In genomic region chr1:27348861-27349783, GRCh38 we compare ENCODE assay signal across 9 cellular contexts. TPM values are rescaled to one million over a fixed set of nuclear protein-coding genes. Genes with fewer than 3 reads are reported as not detected.
DNase-seq lines count a peak whose midpoint lies in the region; ATAC-seq and TF ChIP-seq lines count a peak whose summit lies in the region.
"Had no signal": no experiment of that assay in that cellular context is flagged by ENCODE, and none has a peak within 500 bp of the region (broad histone marks: within the 10 kb centered on the region; RNA-seq: fewer than 3 reads in every experiment).

No MANE protein-coding gene starts in this region.

- no peak for TF ChIP-seq POLR2A in heart left ventricle (IDR thresholded peaks at IDR 0.05)

- peaks cover 0 to 13% (median 10%) of the 10 kb centered on the region in 9 donors for H3K36me3 ChIP-seq in heart left ventricle

- peaks cover 0 to 31% (median 22%) of the 10 kb centered on the region in 12 donors for H3K4me1 ChIP-seq in heart left ventricle

- peak overlapping the region; percentile 24 to 61 (median 48) for H3K4me3 ChIP-seq in heart left ventricle
- H3K4me3 ChIP-seq: SK-N-MC had no signal

- TF ChIP-seq CTCF in heart left ventricle (IDR thresholded peaks at IDR 0.05) (no peak), progenitor cell of endocrine pancreas (IDR thresholded peaks at IDR 0.05; ENCODE audit: unreplicated experiment) (no peak)

- H3K27me3 ChIP-seq in heart left ventricle, result no peaks in the 10 kb centered on the region

- intact Hi-C loops in activated T-helper 2 cell treated with anti-CD3 and anti-CD28 coated beads, Interferon-gamma antibody, Interleukin-2, Interleukin-4, amounts not matched to agents 10 μg/mL and 5 μg/mL and 100 μg/mL, durations not matched to agents 14 hours and 24 hours and 36 hours (cut with micrococcal nuclease), result loop anchor here (1.0 kb wide), 1 partner anchor 8 kb away; no protein-coding TSS in a partner anchor
- intact Hi-C loops in heart left ventricle (cut with DNase I), result loop anchor here in 1 of 10 donors (2.0 kb wide), 1 partner anchor 26 kb away; the partner anchor contains the start of gene TMEM222

- WGBS in heart left ventricle, 4 donors, result 25 to 47% (median 31%) methylated on average over 23 to 51 of the region's 51 CpGs

- no peaks in the 10 kb centered on the region for H3K9me3 ChIP-seq in heart left ventricle

- H3K27ac ChIP-seq in heart left ventricle, result no peak overlapping the region
- H3K27ac ChIP-seq: SK-N-MC had no signal

- H3K4me3 Mint-ChIP-seq in activated T-helper 2 cell treated with anti-CD3 and anti-CD28 coated beads, Interferon-gamma antibody, Interleukin-2, Interleukin-4, amounts not matched to agents 10 μg/mL and 5 μg/mL and 100 μg/mL, durations not matched to agents 14 hours and 24 hours and 36 hours (ENCODE audit: low read depth), result peak overlapping the region; percentile 30
- H3K4me3 Mint-ChIP-seq in progenitor cell of endocrine pancreas (ENCODE audit: low read depth), result peak overlapping the region; percentile 60

- H3K4me1 Mint-ChIP-seq in activated T-helper 2 cell treated with anti-CD3 and anti-CD28 coated beads, Interferon-gamma antibody, Interleukin-2, Interleukin-4, amounts not matched to agents 10 μg/mL and 5 μg/mL and 100 μg/mL, durations not matched to agents 14 hours and 24 hours and 36 hours (ENCODE audit: low read depth), result peaks cover 13% of the 10 kb centered on the region
- H3K4me1 Mint-ChIP-seq in progenitor cell of endocrine pancreas (ENCODE audit: low read depth), result no peaks in the 10 kb centered on the region

- H3K27ac Mint-ChIP-seq in activated T-helper 2 cell treated with anti-CD3 and anti-CD28 coated beads, Interferon-gamma antibody, Interleukin-2, Interleukin-4, amounts not matched to agents 10 μg/mL and 5 μg/mL and 100 μg/mL, durations not matched to agents 14 hours and 24 hours and 36 hours, result no peak overlapping the region
- H3K27ac Mint-ChIP-seq in progenitor cell of endocrine pancreas, result peak overlapping the region; percentile 74

- no peaks in the 10 kb centered on the region for H3K27me3 Mint-ChIP-seq in activated T-helper 2 cell treated with anti-CD3 and anti-CD28 coated beads, Interferon-gamma antibody, Interleukin-2, Interleukin-4, amounts not matched to agents 10 μg/mL and 5 μg/mL and 100 μg/mL, durations not matched to agents 14 hours and 24 hours and 36 hours (ENCODE audit: low read depth)
- H3K27me3 Mint-ChIP-seq in progenitor cell of endocrine pancreas, result peaks cover 42% of the 10 kb centered on the region

- H3K36me3 Mint-ChIP-seq in activated T-helper 2 cell treated with anti-CD3 and anti-CD28 coated beads, Interferon-gamma antibody, Interleukin-2, Interleukin-4, amounts not matched to agents 10 μg/mL and 5 μg/mL and 100 μg/mL, durations not matched to agents 14 hours and 24 hours and 36 hours (ENCODE audit: low read depth), result peaks cover 30% of the 10 kb centered on the region
- H3K36me3 Mint-ChIP-seq in progenitor cell of endocrine pancreas (ENCODE audit: insufficient read depth), result no peaks in the 10 kb centered on the region

- H3K9me3 Mint-ChIP-seq in activated T-helper 2 cell treated with anti-CD3 and anti-CD28 coated beads, Interferon-gamma antibody, Interleukin-2, Interleukin-4, amounts not matched to agents 10 μg/mL and 5 μg/mL and 100 μg/mL, durations not matched to agents 14 hours and 24 hours and 36 hours, result no peaks in the 10 kb centered on the region
- H3K9me3 Mint-ChIP-seq in progenitor cell of endocrine pancreas (ENCODE audit: low read depth), result no peaks in the 10 kb centered on the region

- DNase-seq in ELF-1 (ENCODE audit: low read depth, low spot score) (peak; percentile 83), NCI-H2029 treated with DMSO at 0.1 percent for 48 hours (lab: John Stamatoyannopoulos, UW) (peak; percentile 24), heart left ventricle (peak in 1 of 5 donors; percentile 33), progenitor cell of endocrine pancreas (ENCODE audit: low spot score, unreplicated experiment) (no peak)
- no peak for DNase-seq in activated T-helper 2 cell treated with anti-CD3 and anti-CD28 coated beads, Interferon-gamma antibody, Interleukin-2, Interleukin-4, amounts not matched to agents 10 μg/mL and 5 μg/mL and 100 μg/mL, durations not matched to agents 14 hours and 24 hours and 36 hours (ENCODE audit: low spot score)
- DNase-seq in activated CD4-positive, CD25-positive, alpha-beta regulatory T cell (lab: John Stamatoyannopoulos, UW), result no peak

- peak in 3 of 4 donors; percentile 26 to 29 (median 29) for ATAC-seq in heart left ventricle
- no peak for ATAC-seq in GM21367 (IDR thresholded peaks at IDR 0.05; ENCODE audit: unreplicated experiment)
- no peak for ATAC-seq in GM18502 (IDR thresholded peaks at IDR 0.05; ENCODE audit: poor library complexity, unreplicated experiment)

RNA-seq across cellular contexts. Expression of gene SYTL1, which starts 7.3 kb away (rescaled TPM):
- 20.0 and 25.7 TPM in 2 replicates for total RNA-seq in activated T-helper 2 cell treated with anti-CD3 and anti-CD28 coated beads, Interferon-gamma antibody, Interleukin-2, Interleukin-4, amounts not matched to agents 10 μg/mL and 5 μg/mL and 100 μg/mL, durations not matched to agents 14 hours and 24 hours and 36 hours
- total RNA-seq in heart left ventricle (1 to 10 TPM in 2 of 9 donors, under 1 TPM in 6, not detected in 1; 0.23 to 6.0 (median 0.46) TPM), progenitor cell of endocrine pancreas (9.4 and 15.5 TPM in 2 replicates)
- 1 to 10 TPM in 1 of 2 donors, under 1 TPM in 1; 0.57 to 1.2 TPM for polyA plus RNA-seq in heart left ventricle

RNA-seq across cellular contexts. Expression of gene MAP3K6, which starts 17.6 kb away (rescaled TPM):
- 15.8 and 22.0 TPM in 2 replicates for total RNA-seq in activated T-helper 2 cell treated with anti-CD3 and anti-CD28 coated beads, Interferon-gamma antibody, Interleukin-2, Interleukin-4, amounts not matched to agents 10 μg/mL and 5 μg/mL and 100 μg/mL, durations not matched to agents 14 hours and 24 hours and 36 hours
- total RNA-seq in heart left ventricle (10 to 100 TPM; 21.1 to 77.0 (median 36.5) TPM), progenitor cell of endocrine pancreas (1.1 and 1.8 TPM in 2 replicates)
- 10 to 100 TPM; 48.6 to 64.3 TPM for polyA plus RNA-seq in heart left ventricle

RNA-seq across cellular contexts. Expression of gene FCN3, which starts 25.5 kb away (rescaled TPM):
- not detected in 2 replicates for total RNA-seq in activated T-helper 2 cell treated with anti-CD3 and anti-CD28 coated beads, Interferon-gamma antibody, Interleukin-2, Interleukin-4, amounts not matched to agents 10 μg/mL and 5 μg/mL and 100 μg/mL, durations not matched to agents 14 hours and 24 hours and 36 hours
- total RNA-seq in heart left ventricle, result 100 to 1,000 TPM in 1 of 9 donors, 10 to 100 TPM in 5, 1 to 10 TPM in 3; 2.4 to 112 (median 31.9) TPM
- polyA plus RNA-seq in heart left ventricle, result 100 to 1,000 TPM in 1 of 2 donors, 10 to 100 TPM in 1; 60.8 to 141 TPM
- not detected in 2 replicates for total RNA-seq in progenitor cell of endocrine pancreas

RNA-seq across cellular contexts. Expression of gene TMEM222, which starts 27.2 kb away (rescaled TPM):
- total RNA-seq in activated T-helper 2 cell treated with anti-CD3 and anti-CD28 coated beads, Interferon-gamma antibody, Interleukin-2, Interleukin-4, amounts not matched to agents 10 μg/mL and 5 μg/mL and 100 μg/mL, durations not matched to agents 14 hours and 24 hours and 36 hours, result 32.1 and 35.7 TPM in 2 replicates
- total RNA-seq in heart left ventricle, result 10 to 100 TPM; 18.1 to 32.5 (median 25.9) TPM
- polyA plus RNA-seq in heart left ventricle, result 10 to 100 TPM; 28.9 to 49.3 TPM
- 37.1 and 38.4 TPM in 2 replicates for total RNA-seq in progenitor cell of endocrine pancreas

RNA-seq across cellular contexts. Expression of gene CD164L2, which starts 34.0 kb away (rescaled TPM):
- not detected in 2 replicates for total RNA-seq in activated T-helper 2 cell treated with anti-CD3 and anti-CD28 coated beads, Interferon-gamma antibody, Interleukin-2, Interleukin-4, amounts not matched to agents 10 μg/mL and 5 μg/mL and 100 μg/mL, durations not matched to agents 14 hours and 24 hours and 36 hours
- not detected for total RNA-seq in heart left ventricle
- not detected for polyA plus RNA-seq in heart left ventricle
- not detected in 2 replicates for total RNA-seq in progenitor cell of endocrine pancreas

Comparison
In these comparisons a context has a peak if more than half of its experiments do, and no peak if none do; other contexts are left out.
1. DNase-seq: peak in ELF-1 (single experiment) and NCI-H2029 treated with DMSO at 0.1 percent for 48 hours (single experiment); none in activated T-helper 2 cell treated with anti-CD3 and anti-CD28 coated beads, Interferon-gamma antibody, Interleukin-2, Interleukin-4, amounts not matched to agents 10 μg/mL and 5 μg/mL and 100 μg/mL, durations not matched to agents 14 hours and 24 hours and 36 hours (single experiment), progenitor cell of endocrine pancreas (single experiment) and activated CD4-positive, CD25-positive, alpha-beta regulatory T cell (0 of 4).
2. ATAC-seq: peak in heart left ventricle (3 of 4); none in GM21367 (single experiment) and GM18502 (single experiment).